ENCODE assay signal across 1 cellular context in genomic region chr16:85288869-85289660, GRCh38.
A peak's percentile ranks its signal among the peaks of the same experiment; 100 is the strongest.
TF ChIP-seq lines count a peak whose summit lies in the region.

No MANE protein-coding gene starts in this region.

TF ChIP-seq in HepG2, 621 proteins besides CTCF, POLR2A, EP300 and RAD21 (continued from another document and continues in another):
- peak; percentile 35; the same call in 1 of the 2 replicates for TF ChIP-seq KMT2B (CRISPR knock-in tag; IDR thresholded peaks at IDR 0.05)
- peak; percentile 37; the same call in 1 of the 2 replicates for TF ChIP-seq POLR2G (IDR thresholded peaks at IDR 0.05; ENCODE audit: low read depth, low read length)
- no peak for TF ChIP-seq ZNF138 (CRISPR knock-in tag; IDR thresholded peaks at IDR 0.05; ENCODE audit: low read depth)
- no peak; the same call in 1 of the 2 replicates for TF ChIP-seq SSRP1 (CRISPR knock-in tag; IDR thresholded peaks at IDR 0.05)
- peak; percentile 72; the same call in 1 of the 2 replicates for TF ChIP-seq ZNF574 (CRISPR knock-in tag; IDR thresholded peaks at IDR 0.05)
- TF ChIP-seq RCOR2 (CRISPR knock-in tag; IDR thresholded peaks at IDR 0.05), result peak; percentile 93; the same call in 1 of the 2 replicates
- no peak for TF ChIP-seq ZBTB10 (CRISPR knock-in tag; IDR thresholded peaks at IDR 0.05; ENCODE audit: borderline replicate concordance)
- no peak for TF ChIP-seq KDM2A (CRISPR knock-in tag; IDR thresholded peaks at IDR 0.05; ENCODE audit: borderline replicate concordance, low read depth)
- no peak for TF ChIP-seq KLF13 (CRISPR knock-in tag; IDR thresholded peaks at IDR 0.05)
- TF ChIP-seq ZNF234 (CRISPR knock-in tag; conservative IDR thresholded peaks at IDR 0.05), result no peak
- TF ChIP-seq ZNF660 (CRISPR knock-in tag; IDR thresholded peaks at IDR 0.05; ENCODE audit: borderline replicate concordance, low read depth), result no peak
- peak; percentile 83 for TF ChIP-seq ZNF230 (CRISPR knock-in tag; IDR thresholded peaks at IDR 0.05)
- peak; percentile 69 for TF ChIP-seq IRF9 (CRISPR knock-in tag; IDR thresholded peaks at IDR 0.05; ENCODE audit: borderline replicate concordance)
- TF ChIP-seq ZNF225 (CRISPR knock-in tag; IDR thresholded peaks at IDR 0.05), result no peak
- TF ChIP-seq ZNF652 (CRISPR knock-in tag; IDR thresholded peaks at IDR 0.05; ENCODE audit: borderline replicate concordance, low read depth), result peak; percentile 36; the same call in 1 of the 2 replicates
- peak; percentile 41; the same call in 1 of the 2 replicates for TF ChIP-seq HHEX (CRISPR knock-in tag; IDR thresholded peaks at IDR 0.05)
- no peak for TF ChIP-seq ZNF3 (CRISPR knock-in tag; IDR thresholded peaks at IDR 0.05)
- no peak for TF ChIP-seq XRCC5 (optimal IDR thresholded peaks at IDR 0.05; ENCODE audit: low read length)
- TF ChIP-seq FOXO4 (CRISPR knock-in tag; conservative IDR thresholded peaks at IDR 0.05), result 0 out of 2 replicates have a peak, but pooled peaks have one; percentile 92
- no peak for TF ChIP-seq ZNF800 (CRISPR knock-in tag; IDR thresholded peaks at IDR 0.05)
- no peak for TF ChIP-seq TMF1 (CRISPR knock-in tag; IDR thresholded peaks at IDR 0.05; ENCODE audit: low read depth)
- TF ChIP-seq MEIS1 (CRISPR knock-in tag; IDR thresholded peaks at IDR 0.05; ENCODE audit: borderline replicate concordance), result peak; percentile 83; the same call in 1 of the 2 replicates
- no peak for TF ChIP-seq ZBTB44 (CRISPR knock-in tag; IDR thresholded peaks at IDR 0.05)
- peak; percentile 42; the same call in 1 of the 2 replicates for TF ChIP-seq ZNF343 (CRISPR knock-in tag; IDR thresholded peaks at IDR 0.05)
- no peak for TF ChIP-seq ATF3 (CRISPR knock-in tag; IDR thresholded peaks at IDR 0.05)
- TF ChIP-seq BRF2 (CRISPR knock-in tag; IDR thresholded peaks at IDR 0.05), result no peak
- 0 out of 2 replicates have a peak, but pooled peaks have one; percentile 67 for TF ChIP-seq MAX (IDR thresholded peaks at IDR 0.05)
- peak; percentile 87 for TF ChIP-seq ZNF547 (CRISPR knock-in tag; IDR thresholded peaks at IDR 0.05)
- no peak for TF ChIP-seq ATF7-NPFF (CRISPR knock-in tag; IDR thresholded peaks at IDR 0.05; ENCODE audit: low read depth)
- TF ChIP-seq FOXA3 (CRISPR knock-in tag; IDR thresholded peaks at IDR 0.05), result peak; percentile 92
- no peak; the same call in 1 of the 2 replicates for TF ChIP-seq YEATS4 (CRISPR knock-in tag; IDR thresholded peaks at IDR 0.05; ENCODE audit: borderline replicate concordance)
- TF ChIP-seq ZNF687 (CRISPR knock-in tag; IDR thresholded peaks at IDR 0.05), result peak; percentile 91
- TF ChIP-seq FLYWCH1 (CRISPR knock-in tag; IDR thresholded peaks at IDR 0.05), result no peak
- no peak for TF ChIP-seq ZNF569 (CRISPR knock-in tag; IDR thresholded peaks at IDR 0.05; ENCODE audit: borderline replicate concordance)
- TF ChIP-seq RBAK (CRISPR knock-in tag; IDR thresholded peaks at IDR 0.05), result peak; percentile 17; the same call in 1 of the 2 replicates
- TF ChIP-seq ZNF552 (CRISPR knock-in tag; IDR thresholded peaks at IDR 0.05; ENCODE audit: borderline replicate concordance), result no peak
- peak; percentile 55 for TF ChIP-seq HOMEZ (CRISPR knock-in tag; IDR thresholded peaks at IDR 0.05; ENCODE audit: low read depth)
